Comparison of ENCODE assay signal across 26 cellular contexts in genomic region chr3:164515256-164515655, GRCh38.
DNase-seq lines count a peak whose midpoint lies in the region; ATAC-seq, FAIRE-seq and TF ChIP-seq lines count a peak whose summit lies in the region.
"Had no signal": no experiment of that assay in that cellular context is flagged by ENCODE, and none has a peak within 500 bp of the region (broad histone marks: within the 10 kb centered on the region; RNA-seq: fewer than 3 reads in every experiment).

No MANE protein-coding gene starts in this region.

- H3K9me2 ChIP-seq in SU-DHL-6 (replicated peaks; ENCODE audit: insufficient read depth, low read length): no peaks in the 10 kb centered on the region

- H4K91ac ChIP-seq in H1 (replicated peaks; ENCODE audit: insufficient read length, low read length) (no peak overlapping the region), neuronal stem cell (ENCODE audit: low read depth, low read length, poor library complexity) (no peak overlapping the region)

- no peak overlapping the region for H3K4me3 Mint-ChIP-seq in stimulated activated effector memory CD8-positive, alpha-beta T cell treated with anti-CD3 and anti-CD28 coated beads, Interleukin-12 subunit alpha, Interleukin-12 subunit beta, amount 100 ng/mL, for 72 hours
- H3K4me3 Mint-ChIP-seq: CD14-positive monocyte; CD4-positive, alpha-beta T cell; CD8-positive, alpha-beta memory T cell; GM23338 had no signal

- DNase-seq in H1 (ENCODE audit: low read depth in 1 of 2, low spot score in 2 of 2) (no peak), neuronal stem cell (ENCODE audit: low spot score) (no peak), occipital lobe (lab: John Stamatoyannopoulos, UW) (no peak), LoVo (ENCODE audit: low spot score) (no peak), small intestine (no peak)
- no peak for DNase-seq in stimulated activated effector memory CD8-positive, alpha-beta T cell treated with anti-CD3 and anti-CD28 coated beads, Interleukin-12 subunit alpha, Interleukin-12 subunit beta, amount 100 ng/mL, for 72 hours (ENCODE audit: low spot score in 2 of 2)
- no peak for DNase-seq in activated CD4-positive, alpha-beta T cell treated with anti-CD3 and anti-CD28 coated beads for 1 hour
- DNase-seq: 8988T; ACHN; AML-193; BE2C; CD4-positive, alpha-beta T cell; CD8-positive, alpha-beta memory T cell; DMS 273 treated with DMSO at 0.1 percent for 48 hours; DMS79; EL; GDM1; H7; HCEC 1CT had no signal

- no peak for TF ChIP-seq POLR2A in H1 (IDR thresholded peaks at IDR 0.05; ENCODE audit: control extremely low read depth in 1 of 2, low read depth in 2 of 2, low read length in 2 of 2)

- H2AFZ ChIP-seq in SU-DHL-6 (ENCODE audit: low read depth, low read length, severe bottlenecking) (peak overlapping the region; percentile 63), H1 (ENCODE audit: low read length) (peak overlapping the region; percentile 9; the same call in 1 of the 2 replicates), neuronal stem cell (ENCODE audit: low read length) (no peak overlapping the region)
- H2AFZ ChIP-seq: GM23338 had no signal

- H4K20me1 ChIP-seq in SU-DHL-6 (ENCODE audit: low read depth, low read length) (no peaks in the 10 kb centered on the region), H1 (replicated peaks in 1 of 2; ENCODE audit: control insufficient read depth in 1 of 2, insufficient read depth in 2 of 2, low read length in 2 of 2) (no peaks in the 10 kb centered on the region)
- H4K20me1 ChIP-seq: BLaER1 treated with 17β-estradiol and CSF1 and Interleukin-3, amounts not matched to agents 10 nM and 100 nM had no signal

- CTCF ChIA-PET in H1 (lab: Charles Lee; ENCODE audit: partially characterized antibody): interaction anchor here (0.7 kb wide), 1 partner anchor 24 kb away, joined by 3 read pairs; no protein-coding TSS in a partner anchor

- no peak for TF ChIP-seq RAD21 in H1 (IDR thresholded peaks at IDR 0.05 in 1 of 2, conservative IDR thresholded peaks at IDR 0.05 in 1 of 2; ENCODE audit: low read depth in 2 of 2, low read length in 2 of 2)

- no peaks in the 10 kb centered on the region for H3K36me3 Mint-ChIP-seq in stimulated activated effector memory CD8-positive, alpha-beta T cell treated with anti-CD3 and anti-CD28 coated beads, Interleukin-12 subunit alpha, Interleukin-12 subunit beta, amount 100 ng/mL, for 72 hours
- H3K36me3 Mint-ChIP-seq: CD14-positive monocyte; CD8-positive, alpha-beta memory T cell had no signal

- H4K8ac ChIP-seq in H1 (ENCODE audit: extremely low read depth, insufficient read depth, low read length) (no peak overlapping the region), neuronal stem cell (ENCODE audit: low read depth, low read length) (no peak overlapping the region)

- H3K36me3 ChIP-seq in SU-DHL-6 (ENCODE audit: low read length): no peaks in the 10 kb centered on the region
- H3K36me3 ChIP-seq in H1 (ENCODE audit: control insufficient read depth in 2 of 4, insufficient read depth in 4 of 4, low read length in 3 of 4): no peaks in the 10 kb centered on the region
- H3K36me3 ChIP-seq in neuronal stem cell (replicated peaks in 1 of 2; ENCODE audit: control insufficient read depth in 2 of 2, insufficient read depth in 2 of 2, low read length in 2 of 2): no peaks in the 10 kb centered on the region
- no peaks in the 10 kb centered on the region for H3K36me3 ChIP-seq in small intestine (ENCODE audit: control insufficient read depth in 2 of 2, insufficient read depth in 2 of 2, low read length in 2 of 2)
- H3K36me3 ChIP-seq: BE2C; BLaER1 treated with 17β-estradiol and CSF1 and Interleukin-3, amounts not matched to agents 10 nM and 100 nM had no signal

- H3K14ac ChIP-seq in H1 (ENCODE audit: insufficient read length) (no peak overlapping the region), neuronal stem cell (ENCODE audit: low read length) (peak overlapping the region; percentile 75)

- H3K9ac ChIP-seq in SU-DHL-6 (ENCODE audit: low read length) (no peak overlapping the region), H1 (replicated peaks in 1 of 4; ENCODE audit: extremely low read depth in 1 of 4, low read depth in 3 of 4, low read length in 3 of 4) (no peak overlapping the region), neuronal stem cell (ENCODE audit: low read depth, low read length, poor library complexity) (no peak overlapping the region)
- H3K9ac ChIP-seq: BLaER1 treated with 17β-estradiol and CSF1 and Interleukin-3, amounts not matched to agents 10 nM and 100 nM had no signal

- H2BK120ac ChIP-seq in H1 (replicated peaks; ENCODE audit: low read depth, low read length) (no peak overlapping the region), neuronal stem cell (ENCODE audit: low read depth, low read length) (no peak overlapping the region)

- H2BK5ac ChIP-seq in H1 (ENCODE audit: low read depth, low read length) (no peak overlapping the region), neuronal stem cell (ENCODE audit: low read length) (no peak overlapping the region)

- no peaks in the 10 kb centered on the region for H3K23me2 ChIP-seq in H1 (ENCODE audit: low read depth, low read length)

- no peak overlapping the region for H3K27ac Mint-ChIP-seq in stimulated activated effector memory CD8-positive, alpha-beta T cell treated with anti-CD3 and anti-CD28 coated beads, Interleukin-12 subunit alpha, Interleukin-12 subunit beta, amount 100 ng/mL, for 72 hours
- H3K27ac Mint-ChIP-seq: CD14-positive monocyte; CD4-positive, alpha-beta T cell; CD8-positive, alpha-beta memory T cell; GM23338 had no signal

- POLR2A ChIA-PET in H1 (lab: Charles Lee; ENCODE audit: partially characterized antibody): no interaction called here

- no peak for TF ChIP-seq EP300 in H1 (IDR thresholded peaks at IDR 0.05; ENCODE audit: borderline replicate concordance in 1 of 2, low read depth in 2 of 2, low read length in 2 of 2)

- H3K4me1 ChIP-seq in H1 (replicated peaks in 1 of 4; ENCODE audit: control insufficient read depth in 3 of 4, insufficient read depth in 4 of 4, low read length in 3 of 4): no peaks in the 10 kb centered on the region
- no peaks in the 10 kb centered on the region for H3K4me1 ChIP-seq in neuronal stem cell (ENCODE audit: control insufficient read depth in 2 of 2, insufficient read depth in 1 of 2, low read depth in 1 of 2, low read length in 2 of 2)
- H3K4me1 ChIP-seq in small intestine (ENCODE audit: control insufficient read depth in 2 of 2, insufficient read depth in 1 of 2, low read depth in 1 of 2, low read length in 1 of 2): no peaks in the 10 kb centered on the region
- H3K4me1 ChIP-seq: A549; BE2C; BLaER1 treated with 17β-estradiol and CSF1 and Interleukin-3, amounts not matched to agents 10 nM and 100 nM had no signal

- H3K27ac ChIP-seq in SU-DHL-6 (ENCODE audit: low read depth, low read length) (no peak overlapping the region), H1 (ENCODE audit: low read depth, low read length) (no peak overlapping the region), neuronal stem cell (replicated peaks; ENCODE audit: low read length) (no peak overlapping the region), small intestine (ENCODE audit: low read depth in 1 of 2, low read length in 1 of 2) (no peak overlapping the region)
- H3K27ac ChIP-seq: A549; BLaER1 treated with 17β-estradiol and CSF1 and Interleukin-3, amounts not matched to agents 10 nM and 100 nM had no signal

- H2BK12ac ChIP-seq in H1 (ENCODE audit: low read depth, low read length) (no peak overlapping the region), neuronal stem cell (ENCODE audit: low read length) (no peak overlapping the region)

- peak; percentile 8 for ATAC-seq in stimulated activated effector memory CD8-positive, alpha-beta T cell treated with anti-CD3 and anti-CD28 coated beads, Interleukin-12 subunit alpha, Interleukin-12 subunit beta, amount 100 ng/mL, for 72 hours
- ATAC-seq: A549, GM12878, GM23338 had no signal

- H3K4ac ChIP-seq in H1 (replicated peaks; ENCODE audit: insufficient read length, low read depth, low read length) (no peak overlapping the region), neuronal stem cell (ENCODE audit: low read length) (no peak overlapping the region)

- H3K18ac ChIP-seq in H1 (ENCODE audit: extremely low read depth, low read length): no peak overlapping the region
- H3K18ac ChIP-seq in neuronal stem cell (ENCODE audit: low read length): peak overlapping the region; percentile 35

- FAIRE-seq in H1 (lab: Jason Lieb, UNC) (no peak), small intestine (lab: Jason Lieb, UNC) (no peak)
- FAIRE-seq: A549, GM12878, GM19239 had no signal

- no peaks in the 10 kb centered on the region for H3K27me3 ChIP-seq in SU-DHL-6 (ENCODE audit: low read length)
- no peaks in the 10 kb centered on the region for H3K27me3 ChIP-seq in H1 (replicated peaks in 1 of 4; ENCODE audit: control insufficient read depth in 3 of 4, extremely low read depth in 1 of 4, insufficient read depth in 3 of 4, low read length in 3 of 4)
- no peaks in the 10 kb centered on the region for H3K27me3 ChIP-seq in neuronal stem cell (ENCODE audit: control insufficient read depth in 3 of 3, insufficient read depth in 3 of 3, low read depth in 1 of 3, low read length in 3 of 3)
- no peaks in the 10 kb centered on the region for H3K27me3 ChIP-seq in small intestine (ENCODE audit: control insufficient read depth in 2 of 2, insufficient read depth in 2 of 2, low read length in 2 of 2)
- H3K27me3 ChIP-seq: BE2C; BLaER1 treated with 17β-estradiol and CSF1 and Interleukin-3, amounts not matched to agents 10 nM and 100 nM had no signal

- H2AK5ac ChIP-seq in H1 (ENCODE audit: low read depth, low read length) (no peak overlapping the region), neuronal stem cell (ENCODE audit: low read depth, low read length) (peak overlapping the region; percentile 21)

- H3K79me2 ChIP-seq in SU-DHL-6 (ENCODE audit: insufficient read depth, low read length) (no peaks in the 10 kb centered on the region), H1 (ENCODE audit: control insufficient read depth in 1 of 2, insufficient read depth in 2 of 2, low read length in 2 of 2) (no peaks in the 10 kb centered on the region)

- 91% methylated on average over 5 of the region's 5 CpGs; no CpG with 5 or more reads in 1 of the 2 experiments for WGBS in H1 (ENCODE audit: extremely low coverage in 1 of 2, insufficient coverage in 1 of 2, insufficient read length in 1 of 2, insufficient replicate concordance in 2 of 2, low coverage in 1 of 2, low lambda C conversion rate in 2 of 2, missing lambda C conversion rate in 1 of 2), 2 experiments
- no CpG with 5 or more reads among the region's 5 CpGs for WGBS in neuronal stem cell (ENCODE audit: extremely low coverage in 2 of 2, insufficient read length in 2 of 2, insufficient replicate concordance in 1 of 2), 2 donors
- WGBS in small intestine, 3 donors: 65 to 73% (median 68%) methylated on average over 5 of the region's 5 CpGs

- TF ChIP-seq CTCF in SU-DHL-6 (IDR thresholded peaks at IDR 0.05; ENCODE audit: insufficient read depth, low read length, poor library complexity, severe bottlenecking) (no peak), H1 (IDR thresholded peaks at IDR 0.05; ENCODE audit: control extremely low read depth in 1 of 3, insufficient read depth in 1 of 3, low read depth in 1 of 3, low read length in 3 of 3) (no peak)

- no peak overlapping the region for H2BK20ac ChIP-seq in H1 (ENCODE audit: low read length)

- no peaks in the 10 kb centered on the region for H3K79me1 ChIP-seq in H1 (ENCODE audit: low read depth, low read length)
- H3K79me1 ChIP-seq in neuronal stem cell (ENCODE audit: low read depth, low read length): no peaks in the 10 kb centered on the region

- H3K23ac ChIP-seq in H1 (ENCODE audit: insufficient read length) (no peak overlapping the region), neuronal stem cell (ENCODE audit: low read depth, low read length, poor library complexity) (peak overlapping the region; percentile 20)

- H3K4me3 ChIP-seq in SU-DHL-6 (ENCODE audit: insufficient read depth, low read length, poor library complexity, severe bottlenecking) (no peak overlapping the region), H1 (ENCODE audit: extremely low read depth in 1 of 4, insufficient read depth in 2 of 4, low read depth in 3 of 4, low read length in 4 of 4) (no peak overlapping the region), neuronal stem cell (ENCODE audit: low read length in 2 of 2) (no peak overlapping the region), small intestine (ENCODE audit: low read depth in 1 of 2, low read length in 2 of 2) (no peak overlapping the region)
- H3K4me3 ChIP-seq: A549; BLaER1 treated with 17β-estradiol and CSF1 and Interleukin-3, amounts not matched to agents 10 nM and 100 nM; GM12878; GM23338 had no signal

- H3K4me1 Mint-ChIP-seq in stimulated activated effector memory CD8-positive, alpha-beta T cell treated with anti-CD3 and anti-CD28 coated beads, Interleukin-12 subunit alpha, Interleukin-12 subunit beta, amount 100 ng/mL, for 72 hours: no peaks in the 10 kb centered on the region
- H3K4me1 Mint-ChIP-seq: CD14-positive monocyte; CD8-positive, alpha-beta memory T cell; GM23338 had no signal

- H3K56ac ChIP-seq in H1 (replicated peaks; ENCODE audit: insufficient read length, low read depth, low read length): no peak overlapping the region

- H3K9me3 Mint-ChIP-seq in stimulated activated effector memory CD8-positive, alpha-beta T cell treated with anti-CD3 and anti-CD28 coated beads, Interleukin-12 subunit alpha, Interleukin-12 subunit beta, amount 100 ng/mL, for 72 hours: peaks cover 16% of the 10 kb centered on the region
- H3K9me3 Mint-ChIP-seq: GM23338 had no signal

- no peak overlapping the region for H3K4me2 ChIP-seq in SU-DHL-6 (ENCODE audit: low read depth, low read length, poor library complexity, severe bottlenecking)
- no peak overlapping the region for H3K4me2 ChIP-seq in H1 (ENCODE audit: insufficient read depth in 1 of 2, low read depth in 2 of 2, low read length in 2 of 2)
- H3K4me2 ChIP-seq in neuronal stem cell (ENCODE audit: insufficient read depth, low read length, poor library complexity, severe bottlenecking): no peak overlapping the region
- H3K4me2 ChIP-seq: A549; BLaER1 treated with 17β-estradiol and CSF1 and Interleukin-3, amounts not matched to agents 10 nM and 100 nM; GM23338 had no signal

- no peak overlapping the region for H2BK15ac ChIP-seq in H1 (ENCODE audit: low read length)
- no peak overlapping the region for H2BK15ac ChIP-seq in neuronal stem cell (ENCODE audit: low read length)

- H4K5ac ChIP-seq in H1 (ENCODE audit: insufficient read length, low read depth, low read length): no peak overlapping the region

- H3F3A ChIP-seq in SU-DHL-6 (ENCODE audit: insufficient read depth): no peaks in the 10 kb centered on the region

- H3K9me3 ChIP-seq in SU-DHL-6 (ENCODE audit: insufficient read depth, low read length): no peaks in the 10 kb centered on the region; the same call in 1 of the 2 replicates
- H3K9me3 ChIP-seq in H1 (ENCODE audit: insufficient read depth in 2 of 2, low read depth in 1 of 2, low read length in 1 of 2): 0 out of 4 replicates have a peak, but pooled peaks cover 0 to 2% of the 10 kb centered on the region in 2 experiments
- peaks cover 0 to 4% of the 10 kb centered on the region in 2 donors for H3K9me3 ChIP-seq in neuronal stem cell (replicated peaks in 1 of 2; ENCODE audit: control insufficient read depth in 2 of 2, insufficient read depth in 1 of 2, low read depth in 1 of 2, low read length in 2 of 2)
- H3K9me3 ChIP-seq in small intestine (ENCODE audit: control insufficient read depth, low read depth): no peaks in the 10 kb centered on the region
- H3K9me3 ChIP-seq: BE2C had no signal
